Comparison of ENCODE assay signal across 19 cellular contexts in the genomic region with DNA sequence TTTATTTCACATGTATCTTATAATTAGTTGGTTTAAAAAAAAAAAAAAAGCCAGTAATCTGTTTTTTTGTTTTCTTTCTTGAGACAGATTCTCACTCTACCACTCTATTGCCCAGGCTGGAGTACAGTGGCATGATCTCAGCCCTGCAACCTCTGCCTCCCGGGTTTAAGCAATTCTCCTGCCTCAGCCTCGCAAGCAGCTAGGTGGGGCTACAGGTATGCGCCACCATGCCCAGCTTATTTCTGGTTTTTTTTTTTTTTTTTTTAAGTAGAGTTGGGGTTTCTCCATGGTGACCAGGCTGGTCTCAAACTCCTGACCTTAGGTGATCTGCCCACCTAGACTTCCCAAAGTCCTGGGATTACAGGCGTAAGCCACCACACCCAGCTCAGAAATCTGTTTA.
"Had no signal": no experiment of that assay in that cellular context is flagged by ENCODE, and none has a peak within 500 bp of the region (broad histone marks: within the 10 kb centered on the region; RNA-seq: fewer than 3 reads in every experiment).

No MANE protein-coding gene starts in this region.

- DNase-seq: activated CD4-positive, alpha-beta T cell treated with anti-CD3 and anti-CD28 coated beads for 36 hours; activated naive CD4-positive, alpha-beta T cell; activated naive CD8-positive, alpha-beta T cell treated with anti-CD3 and anti-CD28 coated beads, Interleukin-2, amount 50 U/mL, for 24 hours; aorta; cerebellar nuclear complex; effector memory CD4-positive, alpha-beta T cell; gastrocnemius medialis; heart left ventricle; left colon; midbrain; ovary; spleen; upper lobe of left lung had no signal

- H3K27ac ChIP-seq: breast epithelium, epithelial cell of prostate, gastrocnemius medialis, heart left ventricle, ovary, spleen, upper lobe of left lung, VCaP had no signal

- H3K27ac Mint-ChIP-seq: activated CD4-positive, alpha-beta T cell treated with anti-CD3 and anti-CD28 coated beads for 36 hours; activated naive CD8-positive, alpha-beta T cell treated with anti-CD3 and anti-CD28 coated beads, Interleukin-2, amount 50 U/mL, for 24 hours; stimulated activated naive CD8-positive, alpha-beta T cell treated with anti-CD3 and anti-CD28 coated beads, Interleukin-15, Interleukin-2, amounts not matched to agents 100 ng/mL and 50 ng/mL, for 24 hours had no signal

- H3K4me3 ChIP-seq: breast epithelium, gastrocnemius medialis, heart left ventricle, lung, ovary, spleen, upper lobe of left lung had no signal

- ATAC-seq: activated CD4-positive, alpha-beta T cell treated with anti-CD3 and anti-CD28 coated beads for 36 hours; activated naive CD8-positive, alpha-beta T cell treated with anti-CD3 and anti-CD28 coated beads, Interleukin-2, amount 50 U/mL, for 24 hours; gastrocnemius medialis; heart left ventricle; left colon; sciatic nerve had no signal

- H3K9me3 ChIP-seq: breast epithelium, ovary, spleen, upper lobe of left lung had no signal

- H3K36me3 ChIP-seq: breast epithelium, gastrocnemius medialis, heart left ventricle, ovary, spleen, upper lobe of left lung had no signal

- H3K4me3 Mint-ChIP-seq: activated CD4-positive, alpha-beta T cell treated with anti-CD3 and anti-CD28 coated beads for 36 hours; activated naive CD8-positive, alpha-beta T cell treated with anti-CD3 and anti-CD28 coated beads, Interleukin-2, amount 50 U/mL, for 24 hours; stimulated activated naive CD8-positive, alpha-beta T cell treated with anti-CD3 and anti-CD28 coated beads, Interleukin-15, Interleukin-2, amounts not matched to agents 100 ng/mL and 50 ng/mL, for 24 hours had no signal

- H3K27me3 ChIP-seq: breast epithelium, gastrocnemius medialis, heart left ventricle, ovary, spleen, upper lobe of left lung had no signal

- H3K4me1 ChIP-seq: breast epithelium, gastrocnemius medialis, heart left ventricle, spleen, upper lobe of left lung had no signal
